In genomic region chr7:76303057-76303828, GRCh38 we compare ENCODE assay signal across 8 cellular contexts. TPM values are rescaled to one million over a fixed set of nuclear protein-coding genes. Genes with fewer than 3 reads are reported as not detected.
A peak's percentile ranks its signal among the peaks of the same experiment; 100 is the strongest.
DNase-seq lines count a peak whose midpoint lies in the region; TF ChIP-seq lines count a peak whose summit lies in the region.

No MANE protein-coding gene starts in this region.

- no peaks in the 10 kb centered on the region for H3K36me3 ChIP-seq in neural cell (ENCODE audit: insufficient read depth, low read length)

- DNase-seq in NCI-H2081 (lab: John Stamatoyannopoulos, UW) = peak; percentile 52 to 58
- DNase-seq in NCI-H2081 treated with DMSO at 0.1 percent for 48 hours (lab: John Stamatoyannopoulos, UW) = no peak
- peak in 74 of 76 experiments; percentile 46 to 93 (median 80) for DNase-seq in HUDEP-2 (lab: John Stamatoyannopoulos, UW; ENCODE audit: unreplicated experiment in 76 of 76)
- DNase-seq in SIG-M5 (lab: John Stamatoyannopoulos, UW) = peak; percentile 52
- DNase-seq in activated gamma-delta T cell treated with Interleukin-2 at 50 U/mL for 16 hours = peak; percentile 67
- peak; percentile 97 for DNase-seq in fibroblast of villous mesenchyme (ENCODE audit: low read depth)

- H3K9me2 ChIP-seq in neural cell (ENCODE audit: insufficient read depth, low read length) = no peaks in the 10 kb centered on the region

- no peaks in the 10 kb centered on the region for H3K9me3 Mint-ChIP-seq in stimulated activated naive CD8-positive, alpha-beta T cell treated with anti-CD3 and anti-CD28 coated beads, Interleukin-15, Interleukin-2, amounts not matched to agents 100 ng/mL and 50 ng/mL, for 24 hours

- TF ChIP-seq RAD21 in neural cell (conservative IDR thresholded peaks at IDR 0.05) = no peak

- H3K27me3 Mint-ChIP-seq in stimulated activated naive CD8-positive, alpha-beta T cell treated with anti-CD3 and anti-CD28 coated beads, Interleukin-15, Interleukin-2, amounts not matched to agents 100 ng/mL and 50 ng/mL, for 24 hours = peaks cover 6% of the 10 kb centered on the region

- H3K27ac Mint-ChIP-seq in stimulated activated naive CD8-positive, alpha-beta T cell treated with anti-CD3 and anti-CD28 coated beads, Interleukin-15, Interleukin-2, amounts not matched to agents 100 ng/mL and 50 ng/mL, for 24 hours = peak overlapping the region; percentile 88

- peaks cover 19% of the 10 kb centered on the region for H3K4me1 Mint-ChIP-seq in stimulated activated naive CD8-positive, alpha-beta T cell treated with anti-CD3 and anti-CD28 coated beads, Interleukin-15, Interleukin-2, amounts not matched to agents 100 ng/mL and 50 ng/mL, for 24 hours (ENCODE audit: low read depth)

- H3K79me2 ChIP-seq in neural cell (replicated peaks; ENCODE audit: insufficient read depth, low read length) = no peaks in the 10 kb centered on the region

- H3K27me3 ChIP-seq in neural cell (ENCODE audit: insufficient read depth, low read depth, low read length) = peaks cover 18% of the 10 kb centered on the region

- no peak overlapping the region for H3K4me2 ChIP-seq in neural cell (ENCODE audit: low read length)

- H3F3A ChIP-seq in neural cell (ENCODE audit: insufficient read depth, low read length, poor library complexity, severe bottlenecking) = no peaks in the 10 kb centered on the region

- H3K36me3 Mint-ChIP-seq in stimulated activated naive CD8-positive, alpha-beta T cell treated with anti-CD3 and anti-CD28 coated beads, Interleukin-15, Interleukin-2, amounts not matched to agents 100 ng/mL and 50 ng/mL, for 24 hours (ENCODE audit: low read depth) = no peaks in the 10 kb centered on the region

- no peak overlapping the region for H2AFZ ChIP-seq in neural cell (ENCODE audit: low read depth, low read length)

- no peaks in the 10 kb centered on the region for H3K9me3 ChIP-seq in neural cell (ENCODE audit: low read length)

- no peak overlapping the region for H3K27ac ChIP-seq in neural cell (ENCODE audit: low read length)

- no peak for TF ChIP-seq EP300 in neural cell (conservative IDR thresholded peaks at IDR 0.05; ENCODE audit: poor library complexity, severe bottlenecking)

- peak overlapping the region; percentile 32 for H3K9ac ChIP-seq in neural cell (ENCODE audit: low read length)

- no peaks in the 10 kb centered on the region for H4K20me1 ChIP-seq in neural cell (ENCODE audit: insufficient read depth)

- H3K4me3 ChIP-seq in fibroblast of villous mesenchyme (ENCODE audit: low read depth, low read length) = peak overlapping the region; percentile 96
- H3K4me3 ChIP-seq in neural cell (ENCODE audit: low read length) = peak overlapping the region; percentile 66

- H3K4me3 Mint-ChIP-seq in stimulated activated naive CD8-positive, alpha-beta T cell treated with anti-CD3 and anti-CD28 coated beads, Interleukin-15, Interleukin-2, amounts not matched to agents 100 ng/mL and 50 ng/mL, for 24 hours = peak overlapping the region; percentile 85

- TF ChIP-seq CTCF in fibroblast of villous mesenchyme (IDR thresholded peaks at IDR 0.05; ENCODE audit: insufficient read depth, low read depth, low read length) = no peak
- TF ChIP-seq CTCF in neural cell (IDR thresholded peaks at IDR 0.05; ENCODE audit: poor library complexity, severe bottlenecking) = no peak

TF ChIP-seq in neural cell, 6 proteins besides CTCF, POLR2A, EP300 and RAD21:
- TF ChIP-seq REST (IDR thresholded peaks at IDR 0.05; ENCODE audit: borderline replicate concordance) (no peak), SMC3 (conservative IDR thresholded peaks at IDR 0.05; ENCODE audit: poor library complexity) (no peak), MXI1 (conservative IDR thresholded peaks at IDR 0.05; ENCODE audit: poor library complexity, severe bottlenecking) (no peak), EZH2 (IDR thresholded peaks at IDR 0.05; ENCODE audit: borderline replicate concordance, insufficient read depth, low read length, poor library complexity, severe bottlenecking) (no peak), TAF1 (IDR thresholded peaks at IDR 0.05; ENCODE audit: low read depth) (no peak), POLR2AphosphoS5 (IDR thresholded peaks at IDR 0.05) (no peak)

RNA-seq across cellular contexts. Expression of gene HSPB1, which starts 0.8 kb away (rescaled TPM):
- total RNA-seq in fibroblast of villous mesenchyme = 77.7 and 130 TPM in 2 replicates
- polyA plus RNA-seq in neural cell = 1.4 and 1.8 TPM in 2 replicates
- polyA minus RNA-seq in neural cell = 0.69 TPM in 1 of 2 replicates, not detected in the other

RNA-seq across cellular contexts. Expression of gene YWHAG, which starts 55.5 kb away (rescaled TPM):
- 125 and 141 TPM in 2 replicates for total RNA-seq in fibroblast of villous mesenchyme
- polyA plus RNA-seq in neural cell = 276 and 284 TPM in 2 replicates
- polyA minus RNA-seq in neural cell = 511 and 557 TPM in 2 replicates
